ENCODE assay signal across 15 cellular contexts in the genomic region with DNA sequence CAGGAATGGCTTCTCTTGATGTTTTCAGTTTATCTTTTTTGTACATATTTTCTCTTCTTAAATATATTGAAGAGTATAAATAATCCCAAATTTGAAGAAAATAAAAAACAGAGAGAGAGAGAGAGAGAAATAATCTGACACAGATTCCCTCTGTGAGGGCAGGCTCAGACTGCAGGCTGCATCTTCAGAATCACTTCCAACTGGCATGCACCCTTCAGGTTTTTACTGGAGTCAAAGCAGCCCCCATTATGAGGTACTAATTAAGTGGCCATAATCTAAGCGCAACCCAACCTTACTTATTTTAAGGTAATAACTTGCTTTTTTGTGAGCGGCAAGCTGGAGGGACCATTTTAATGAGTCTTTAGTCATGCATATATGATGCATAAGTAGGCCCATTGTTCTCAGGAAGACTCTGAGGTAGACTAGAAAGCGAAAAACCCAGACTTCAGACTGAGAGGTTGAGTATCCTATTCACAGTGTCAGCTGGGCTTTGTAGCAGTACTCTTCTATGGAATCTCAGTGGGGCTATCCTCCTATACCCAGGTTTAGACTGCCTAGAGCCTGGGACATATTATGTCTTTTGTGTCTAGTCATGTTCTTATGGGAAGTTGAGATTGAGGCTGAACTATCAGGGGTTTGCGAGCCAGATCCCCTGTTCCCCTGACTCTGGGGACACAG.
A peak's percentile ranks its signal among the peaks of the same experiment; 100 is the strongest.
DNase-seq lines count a peak whose midpoint lies in the region; ATAC-seq and TF ChIP-seq lines count a peak whose summit lies in the region.
"Had no signal": no experiment of that assay in that cellular context is flagged by ENCODE, and none has a peak within 500 bp of the region (broad histone marks: within the 10 kb centered on the region; RNA-seq: fewer than 3 reads in every experiment).

No MANE protein-coding gene starts in this region.

- no peak overlapping the region for H3K14ac ChIP-seq in trophoblast cell (ENCODE audit: low read length)

- H3K9ac ChIP-seq in trophoblast cell (ENCODE audit: low read length) = no peak overlapping the region

- no peaks in the 10 kb centered on the region for H3K9me3 Mint-ChIP-seq in WTC11
- H3K9me3 Mint-ChIP-seq: CD4-positive, alpha-beta T cell; IgD-negative memory B cell had no signal

- no peak overlapping the region for H3K4ac ChIP-seq in trophoblast cell (ENCODE audit: low read depth, low read length)

- in situ Hi-C loops in HAP-1 (cut with MboI; ENCODE audit: low sequenced_read_pairs) = no loop called here

- H3K27ac Mint-ChIP-seq in WTC11 = no peak overlapping the region; the same call in 1 of the 2 replicates
- H3K27ac Mint-ChIP-seq: B cell; CD4-positive, alpha-beta T cell had no signal

- no peaks in the 10 kb centered on the region for H3K27me3 ChIP-seq in HAP-1 (ENCODE audit: low read depth)
- no peaks in the 10 kb centered on the region for H3K27me3 ChIP-seq in trophoblast cell (ENCODE audit: insufficient read depth, low read length)

- H2AFZ ChIP-seq in trophoblast cell (ENCODE audit: insufficient read depth, low read length, poor library complexity) = no peak overlapping the region

- no peaks in the 10 kb centered on the region for H3K79me2 ChIP-seq in trophoblast cell (ENCODE audit: control insufficient read depth, insufficient read depth, low read length, poor library complexity)

- no peak overlapping the region for H2BK12ac ChIP-seq in trophoblast cell (ENCODE audit: low read length)

- H4K12ac ChIP-seq in trophoblast cell (ENCODE audit: low read depth, low read length) = no peak overlapping the region

- H3K4me1 ChIP-seq in HAP-1 = peaks cover 13% of the 10 kb centered on the region
- peaks cover 5 to 7% of the 10 kb centered on the region in 2 experiments for H3K4me1 ChIP-seq in trophoblast cell (ENCODE audit: control insufficient read depth in 1 of 2, insufficient read depth in 2 of 2, low read length in 2 of 2)

- H2BK5ac ChIP-seq in trophoblast cell (ENCODE audit: low read depth, low read length, poor library complexity) = no peak overlapping the region

- H3K23ac ChIP-seq in trophoblast cell (ENCODE audit: low read length) = no peak overlapping the region

- H2AK5ac ChIP-seq in trophoblast cell (ENCODE audit: low read length) = no peak overlapping the region

- H3K27ac ChIP-seq in trophoblast cell (ENCODE audit: low read depth, low read length) = no peak overlapping the region
- H3K27ac ChIP-seq: HL-60 had no signal

- WGBS in trophoblast cell (ENCODE audit: extremely low coverage, insufficient coverage, insufficient read length) = no CpG with 5 or more reads among the region's 4 CpGs

- H3K9me3 ChIP-seq in HAP-1 (no peaks in the 10 kb centered on the region), trophoblast cell (ENCODE audit: insufficient read depth, low read depth, low read length) (no peaks in the 10 kb centered on the region)

- no peaks in the 10 kb centered on the region for H3K36me3 Mint-ChIP-seq in WTC11
- H3K36me3 Mint-ChIP-seq: IgD-negative memory B cell had no signal

- H3K79me1 ChIP-seq in trophoblast cell (ENCODE audit: low read length) = peaks cover 4% of the 10 kb centered on the region

- H3K4me3 Mint-ChIP-seq in WTC11 = no peak overlapping the region
- H3K4me3 Mint-ChIP-seq: B cell; CD4-positive, alpha-beta T cell; IgD-negative memory B cell had no signal

- TF ChIP-seq CTCF in WTC11 (IDR thresholded peaks at IDR 0.05) = no peak

- H2BK120ac ChIP-seq in trophoblast cell (ENCODE audit: insufficient read depth, low read length, poor library complexity) = no peak overlapping the region

- no peak overlapping the region for H3K4me2 ChIP-seq in trophoblast cell (ENCODE audit: low read length)

- H3K18ac ChIP-seq in trophoblast cell (ENCODE audit: low read length) = no peak overlapping the region

- H3K4me3 ChIP-seq in HAP-1 (no peak overlapping the region), trophoblast cell (ENCODE audit: low read depth, low read length) (no peak overlapping the region)

- H3K27me3 Mint-ChIP-seq in WTC11 (ENCODE audit: low read depth) = no peaks in the 10 kb centered on the region
- H3K27me3 Mint-ChIP-seq: CD4-positive, alpha-beta T cell had no signal

- POLR2A ChIA-PET in WTC11 (lab: Charles Lee) = no interaction called here

- H3K36me3 ChIP-seq in HAP-1 (replicated peaks) (no peaks in the 10 kb centered on the region), trophoblast cell (ENCODE audit: control insufficient read depth in 1 of 2, insufficient read depth in 2 of 2, low read length in 2 of 2) (no peaks in the 10 kb centered on the region)

- ATAC-seq in WTC11 (peak; percentile 83), HG03175 (IDR thresholded peaks at IDR 0.05; ENCODE audit: unreplicated experiment) (no peak)

- H4K91ac ChIP-seq in trophoblast cell (ENCODE audit: low read depth, low read length) = peak overlapping the region; percentile 9

- CTCF ChIA-PET in WTC11 (lab: Charles Lee) = interaction anchor here (1.3 kb wide), 1 partner anchor 48 kb away, joined by 4 read pairs; no protein-coding TSS in a partner anchor

- H4K8ac ChIP-seq in trophoblast cell (ENCODE audit: low read depth, low read length) = no peak overlapping the region

- peak; percentile 52 to 93 for DNase-seq in HAP-1 (ENCODE audit: low spot score in 2 of 2)
- no peak for DNase-seq in WTC11 (ENCODE audit: low spot score)
- DNase-seq in iPS DF 19.7 (ENCODE audit: low read depth, low spot score) = peak; percentile 33
- DNase-seq in trophoblast cell = no peak
- DNase-seq in NCI-H1417 (lab: John Stamatoyannopoulos, UW) = no peak
- no peak for DNase-seq in HuH-7 (ENCODE audit: low spot score)
- DNase-seq: C1 segment of cervical spinal cord; Calu3; CD4-positive, alpha-beta T cell; DMS 273 treated with DMSO at 0.1 percent for 48 hours; H7 had no signal

- H3K4me1 Mint-ChIP-seq in WTC11 = peaks cover 47% of the 10 kb centered on the region

TF ChIP-seq in WTC11, 78 proteins besides CTCF, POLR2A, EP300 and RAD21:
- TF ChIP-seq ZNF263 (CRISPR knock-in tag; IDR thresholded peaks at IDR 0.05; ENCODE audit: low read depth) = no peak
- TF ChIP-seq, protein P1, sequence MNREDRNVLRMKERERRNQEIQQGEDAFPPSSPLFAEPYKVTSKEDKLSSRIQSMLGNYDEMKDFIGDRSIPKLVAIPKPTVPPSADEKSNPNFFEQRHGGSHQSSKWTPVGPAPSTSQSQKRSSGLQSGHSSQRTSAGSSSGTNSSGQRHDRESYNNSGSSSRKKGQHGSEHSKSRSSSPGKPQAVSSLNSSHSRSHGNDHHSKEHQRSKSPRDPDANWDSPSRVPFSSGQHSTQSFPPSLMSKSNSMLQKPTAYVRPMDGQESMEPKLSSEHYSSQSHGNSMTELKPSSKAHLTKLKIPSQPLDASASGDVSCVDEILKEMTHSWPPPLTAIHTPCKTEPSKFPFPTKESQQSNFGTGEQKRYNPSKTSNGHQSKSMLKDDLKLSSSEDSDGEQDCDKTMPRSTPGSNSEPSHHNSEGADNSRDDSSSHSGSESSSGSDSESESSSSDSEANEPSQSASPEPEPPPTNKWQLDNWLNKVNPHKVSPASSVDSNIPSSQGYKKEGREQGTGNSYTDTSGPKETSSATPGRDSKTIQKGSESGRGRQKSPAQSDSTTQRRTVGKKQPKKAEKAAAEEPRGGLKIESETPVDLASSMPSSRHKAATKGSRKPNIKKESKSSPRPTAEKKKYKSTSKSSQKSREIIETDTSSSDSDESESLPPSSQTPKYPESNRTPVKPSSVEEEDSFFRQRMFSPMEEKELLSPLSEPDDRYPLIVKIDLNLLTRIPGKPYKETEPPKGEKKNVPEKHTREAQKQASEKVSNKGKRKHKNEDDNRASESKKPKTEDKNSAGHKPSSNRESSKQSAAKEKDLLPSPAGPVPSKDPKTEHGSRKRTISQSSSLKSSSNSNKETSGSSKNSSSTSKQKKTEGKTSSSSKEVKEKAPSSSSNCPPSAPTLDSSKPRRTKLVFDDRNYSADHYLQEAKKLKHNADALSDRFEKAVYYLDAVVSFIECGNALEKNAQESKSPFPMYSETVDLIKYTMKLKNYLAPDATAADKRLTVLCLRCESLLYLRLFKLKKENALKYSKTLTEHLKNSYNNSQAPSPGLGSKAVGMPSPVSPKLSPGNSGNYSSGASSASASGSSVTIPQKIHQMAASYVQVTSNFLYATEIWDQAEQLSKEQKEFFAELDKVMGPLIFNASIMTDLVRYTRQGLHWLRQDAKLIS (CRISPR knock-in tag; IDR thresholded peaks at IDR 0.05; ENCODE audit: borderline replicate concordance) = no peak
- TF ChIP-seq TP53 (CRISPR knock-in tag; IDR thresholded peaks at IDR 0.05) = no peak
- TF ChIP-seq, protein P2, sequence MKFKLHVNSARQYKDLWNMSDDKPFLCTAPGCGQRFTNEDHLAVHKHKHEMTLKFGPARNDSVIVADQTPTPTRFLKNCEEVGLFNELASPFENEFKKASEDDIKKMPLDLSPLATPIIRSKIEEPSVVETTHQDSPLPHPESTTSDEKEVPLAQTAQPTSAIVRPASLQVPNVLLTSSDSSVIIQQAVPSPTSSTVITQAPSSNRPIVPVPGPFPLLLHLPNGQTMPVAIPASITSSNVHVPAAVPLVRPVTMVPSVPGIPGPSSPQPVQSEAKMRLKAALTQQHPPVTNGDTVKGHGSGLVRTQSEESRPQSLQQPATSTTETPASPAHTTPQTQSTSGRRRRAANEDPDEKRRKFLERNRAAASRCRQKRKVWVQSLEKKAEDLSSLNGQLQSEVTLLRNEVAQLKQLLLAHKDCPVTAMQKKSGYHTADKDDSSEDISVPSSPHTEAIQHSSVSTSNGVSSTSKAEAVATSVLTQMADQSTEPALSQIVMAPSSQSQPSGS (CRISPR knock-in tag; IDR thresholded peaks at IDR 0.05; ENCODE audit: borderline replicate concordance, low read depth) = no peak
- no peak for TF ChIP-seq NFATC4 (CRISPR knock-in tag; IDR thresholded peaks at IDR 0.05)
- TF ChIP-seq, protein P3, sequence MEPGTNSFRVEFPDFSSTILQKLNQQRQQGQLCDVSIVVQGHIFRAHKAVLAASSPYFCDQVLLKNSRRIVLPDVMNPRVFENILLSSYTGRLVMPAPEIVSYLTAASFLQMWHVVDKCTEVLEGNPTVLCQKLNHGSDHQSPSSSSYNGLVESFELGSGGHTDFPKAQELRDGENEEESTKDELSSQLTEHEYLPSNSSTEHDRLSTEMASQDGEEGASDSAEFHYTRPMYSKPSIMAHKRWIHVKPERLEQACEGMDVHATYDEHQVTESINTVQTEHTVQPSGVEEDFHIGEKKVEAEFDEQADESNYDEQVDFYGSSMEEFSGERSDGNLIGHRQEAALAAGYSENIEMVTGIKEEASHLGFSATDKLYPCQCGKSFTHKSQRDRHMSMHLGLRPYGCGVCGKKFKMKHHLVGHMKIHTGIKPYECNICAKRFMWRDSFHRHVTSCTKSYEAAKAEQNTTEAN (CRISPR knock-in tag; IDR thresholded peaks at IDR 0.05) = no peak
- TF ChIP-seq OVOL2 (CRISPR knock-in tag; IDR thresholded peaks at IDR 0.05; ENCODE audit: borderline replicate concordance) = no peak

Comparison
In these comparisons a context has a peak if more than half of its experiments do, and no peak if none do; other contexts are left out.
1. DNase-seq: peak in HAP-1 (2 of 2) and iPS DF 19.7 (single experiment); none in WTC11 (single experiment), trophoblast cell (0 of 2), NCI-H1417 (0 of 3) and HuH-7 (single experiment).